In the genomic region with DNA sequence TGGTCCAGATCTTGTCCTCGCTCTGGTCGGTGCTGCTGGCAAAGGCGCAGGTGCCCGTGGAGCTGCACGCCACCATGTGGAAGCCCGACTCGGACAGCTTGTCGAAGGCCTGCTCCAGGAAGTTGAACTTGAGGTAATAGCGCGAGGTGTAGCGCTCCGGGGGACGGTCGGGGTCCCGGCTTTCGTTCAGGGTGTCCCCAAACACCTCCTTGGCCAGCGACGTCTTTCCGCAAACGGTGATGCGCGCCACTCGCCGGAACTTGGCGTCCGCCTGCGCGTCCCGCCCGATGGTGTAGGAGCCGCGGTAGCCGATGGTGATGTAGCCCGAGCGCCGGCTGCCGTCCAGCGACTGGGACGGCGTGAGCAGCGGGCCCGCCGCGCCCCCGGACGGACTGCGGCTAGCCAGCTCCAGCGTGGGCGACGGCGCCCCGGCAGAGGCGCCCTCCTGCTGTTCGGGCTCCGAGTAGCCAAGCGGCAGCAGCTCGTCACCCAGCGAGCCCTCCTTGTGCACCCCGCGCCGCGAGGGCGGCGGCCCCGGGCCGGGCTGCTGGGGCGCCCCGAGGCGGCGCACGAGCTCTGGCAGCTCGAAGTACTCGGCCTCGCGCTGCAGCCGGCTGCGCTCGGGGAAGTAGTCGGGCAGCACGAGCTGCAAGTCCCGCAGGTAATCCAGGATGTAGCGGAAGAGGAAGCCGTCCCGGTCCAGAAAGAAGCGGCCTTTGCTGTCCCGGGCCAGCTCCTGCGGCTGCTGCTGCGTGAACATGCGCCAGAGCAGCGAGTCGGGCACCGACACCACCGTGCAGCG, we compare ENCODE assay signal across 1 cellular context.
TF ChIP-seq lines count a peak whose summit lies in the region.

No MANE protein-coding gene starts in this region.

TF ChIP-seq in HepG2, 621 proteins besides CTCF, POLR2A, EP300 and RAD21 (continued from another document):
- TF ChIP-seq, protein P1, sequence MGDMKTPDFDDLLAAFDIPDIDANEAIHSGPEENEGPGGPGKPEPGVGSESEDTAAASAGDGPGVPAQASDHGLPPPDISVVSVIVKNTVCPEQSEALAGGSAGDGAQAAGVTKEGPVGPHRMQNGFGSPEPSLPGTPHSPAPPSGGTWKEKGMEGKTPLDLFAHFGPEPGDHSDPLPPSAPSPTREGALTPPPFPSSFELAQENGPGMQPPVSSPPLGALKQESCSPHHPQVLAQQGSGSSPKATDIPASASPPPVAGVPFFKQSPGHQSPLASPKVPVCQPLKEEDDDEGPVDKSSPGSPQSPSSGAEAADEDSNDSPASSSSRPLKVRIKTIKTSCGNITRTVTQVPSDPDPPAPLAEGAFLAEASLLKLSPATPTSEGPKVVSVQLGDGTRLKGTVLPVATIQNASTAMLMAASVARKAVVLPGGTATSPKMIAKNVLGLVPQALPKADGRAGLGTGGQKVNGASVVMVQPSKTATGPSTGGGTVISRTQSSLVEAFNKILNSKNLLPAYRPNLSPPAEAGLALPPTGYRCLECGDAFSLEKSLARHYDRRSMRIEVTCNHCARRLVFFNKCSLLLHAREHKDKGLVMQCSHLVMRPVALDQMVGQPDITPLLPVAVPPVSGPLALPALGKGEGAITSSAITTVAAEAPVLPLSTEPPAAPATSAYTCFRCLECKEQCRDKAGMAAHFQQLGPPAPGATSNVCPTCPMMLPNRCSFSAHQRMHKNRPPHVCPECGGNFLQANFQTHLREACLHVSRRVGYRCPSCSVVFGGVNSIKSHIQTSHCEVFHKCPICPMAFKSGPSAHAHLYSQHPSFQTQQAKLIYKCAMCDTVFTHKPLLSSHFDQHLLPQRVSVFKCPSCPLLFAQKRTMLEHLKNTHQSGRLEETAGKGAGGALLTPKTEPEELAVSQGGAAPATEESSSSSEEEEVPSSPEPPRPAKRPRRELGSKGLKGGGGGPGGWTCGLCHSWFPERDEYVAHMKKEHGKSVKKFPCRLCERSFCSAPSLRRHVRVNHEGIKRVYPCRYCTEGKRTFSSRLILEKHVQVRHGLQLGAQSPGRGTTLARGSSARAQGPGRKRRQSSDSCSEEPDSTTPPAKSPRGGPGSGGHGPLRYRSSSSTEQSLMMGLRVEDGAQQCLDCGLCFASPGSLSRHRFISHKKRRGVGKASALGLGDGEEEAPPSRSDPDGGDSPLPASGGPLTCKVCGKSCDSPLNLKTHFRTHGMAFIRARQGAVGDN (CRISPR knock-in tag; IDR thresholded peaks at IDR 0.05) = peak; percentile 30; the same call in 1 of the 2 replicates
- 0 out of 2 replicates have a peak, but pooled peaks have one; percentile 5 for TF ChIP-seq ZFY (CRISPR knock-in tag; IDR thresholded peaks at IDR 0.05)
- TF ChIP-seq ZNF777 (CRISPR knock-in tag; IDR thresholded peaks at IDR 0.05) = peak; percentile 43; the same call in 1 of the 2 replicates
- no peak for TF ChIP-seq KLF12 (CRISPR knock-in tag; IDR thresholded peaks at IDR 0.05; ENCODE audit: borderline replicate concordance)
